Comparison of ENCODE assay signal across 9 cellular contexts in genomic region chr5:146426853-146427618, GRCh38. TPM values are rescaled to one million over a fixed set of nuclear protein-coding genes. Genes with fewer than 3 reads are reported as not detected.
DNase-seq lines count a peak whose midpoint lies in the region; ATAC-seq and TF ChIP-seq lines count a peak whose summit lies in the region.
"Had no signal": no experiment of that assay in that cellular context is flagged by ENCODE, and none has a peak within 500 bp of the region (broad histone marks: within the 10 kb centered on the region; RNA-seq: fewer than 3 reads in every experiment).

No MANE protein-coding gene starts in this region.

- H3K27ac Mint-ChIP-seq in neural progenitor cell = no peak overlapping the region

- peaks cover 17% of the 10 kb centered on the region for H3K27me3 Mint-ChIP-seq in neural progenitor cell (ENCODE audit: insufficient read depth, low read depth)

- H3K27me3 ChIP-seq in fibroblast of lung (ENCODE audit: control insufficient read depth, insufficient read depth, low read length) = peaks cover 3% of the 10 kb centered on the region
- peaks cover 7% of the 10 kb centered on the region for H3K27me3 ChIP-seq in neural progenitor cell

- H3K36me3 Mint-ChIP-seq in neural progenitor cell = no peaks in the 10 kb centered on the region

- ATAC-seq in GM19452 (IDR thresholded peaks at IDR 0.05; ENCODE audit: unreplicated experiment) = peak; percentile 59
- no peak for ATAC-seq in HG02763 (IDR thresholded peaks at IDR 0.05; ENCODE audit: unreplicated experiment)

- H3K4me3 Mint-ChIP-seq in neural progenitor cell = no peak overlapping the region

- H3K4me1 ChIP-seq in fibroblast of lung (ENCODE audit: control insufficient read depth, extremely low read depth, insufficient read depth, low read length) = no peaks in the 10 kb centered on the region
- H3K4me1 ChIP-seq in neural progenitor cell = no peaks in the 10 kb centered on the region

- H4K20me1 ChIP-seq in fibroblast of lung (ENCODE audit: control insufficient read depth, extremely low read depth, insufficient read depth, low read length) (no peaks in the 10 kb centered on the region), neural progenitor cell (ENCODE audit: low read depth) (no peaks in the 10 kb centered on the region)

- H3K27ac ChIP-seq in fibroblast of lung (ENCODE audit: insufficient read depth, low read length) = no peak overlapping the region
- H3K27ac ChIP-seq in neural progenitor cell = no peak overlapping the region
- H3K27ac ChIP-seq: skin epidermis had no signal

- no peaks in the 10 kb centered on the region for H3K9me3 Mint-ChIP-seq in neural progenitor cell

- H2AFZ ChIP-seq in fibroblast of lung (ENCODE audit: low read length) (no peak overlapping the region), neural progenitor cell (replicated peaks) (peak overlapping the region; percentile 85)

- H3F3A ChIP-seq in neural progenitor cell (ENCODE audit: low read depth) = no peaks in the 10 kb centered on the region

- H3K4me3 ChIP-seq in fibroblast of lung (replicated peaks in 1 of 4; ENCODE audit: control extremely low read depth in 1 of 4, insufficient read depth in 1 of 4, low read depth in 3 of 4, low read length in 4 of 4) = no peak overlapping the region
- no peak overlapping the region for H3K4me3 ChIP-seq in neural progenitor cell
- H3K4me3 ChIP-seq: skin epidermis had no signal

- no peak overlapping the region for H3K9ac ChIP-seq in fibroblast of lung (ENCODE audit: insufficient read depth, low read length)
- H3K9ac ChIP-seq in neural progenitor cell = no peak overlapping the region

- peak; percentile 68 for DNase-seq in DMS114 treated with DMSO at 0.1 percent for 48 hours (lab: John Stamatoyannopoulos, UW; ENCODE audit: unreplicated experiment)
- DNase-seq in SK-N-DZ (ENCODE audit: low spot score) = peak; percentile 46
- DNase-seq in fibroblast of lung (ENCODE audit: low read depth in 2 of 2) = peak; percentile 34 to 61
- DNase-seq in neural progenitor cell (ENCODE audit: low spot score) = peak; percentile 64
- DNase-seq in stimulated activated CD4-positive, alpha-beta T cell treated with anti-CD3 and anti-CD28 coated beads, Interleukin-15, amount 100 ng/mL, for 24 hours = no peak

- no peak overlapping the region for H3K4me2 ChIP-seq in fibroblast of lung (ENCODE audit: extremely low read depth, insufficient read depth, low read length)
- H3K4me2 ChIP-seq in neural progenitor cell = no peak overlapping the region

- H3K36me3 ChIP-seq in fibroblast of lung (ENCODE audit: control insufficient read depth, insufficient read depth, low read length) (no peaks in the 10 kb centered on the region), neural progenitor cell (no peaks in the 10 kb centered on the region)

- H3K4me1 Mint-ChIP-seq in neural progenitor cell = no peaks in the 10 kb centered on the region

- H3K9me3 ChIP-seq in fibroblast of lung (ENCODE audit: control insufficient read depth, insufficient read depth, low read depth, low read length) = no peaks in the 10 kb centered on the region
- H3K9me3 ChIP-seq in neural progenitor cell (ENCODE audit: low read depth) = no peaks in the 10 kb centered on the region

- no peaks in the 10 kb centered on the region for H3K79me2 ChIP-seq in fibroblast of lung (ENCODE audit: control insufficient read depth, insufficient read depth, low read length)
- no peaks in the 10 kb centered on the region for H3K79me2 ChIP-seq in neural progenitor cell (ENCODE audit: low read depth)

- TF ChIP-seq CTCF in LNCAP (IDR thresholded peaks at IDR 0.05) (peak; percentile 71), fibroblast of lung (conservative IDR thresholded peaks at IDR 0.05 in 1 of 2, IDR thresholded peaks at IDR 0.05 in 1 of 2; ENCODE audit: low read depth in 1 of 2, low read length in 2 of 2) (peak; percentile 54 to 62), neural progenitor cell (IDR thresholded peaks at IDR 0.05) (peak; percentile 77)

RNA-seq across cellular contexts. Expression of gene TCERG1, which starts 20.1 kb away (rescaled TPM):
- 108 and 110 TPM in 2 replicates for polyA plus RNA-seq in SK-N-DZ (2014; cell fraction: cytosol; rRNA removed)
- polyA plus RNA-seq in SK-N-DZ (2014; cell fraction: nucleus; rRNA removed) = 354 and 501 TPM in 2 replicates
- 21.3 and 27.2 TPM in 2 replicates for total RNA-seq in fibroblast of lung
- polyA plus RNA-seq in fibroblast of lung = 32.3 and 47.7 TPM in 2 replicates
- 25.1 and 30.4 TPM in 2 replicates for polyA plus RNA-seq in fibroblast of lung (2012)
- 39.2 and 62.6 TPM in 2 replicates for polyA minus RNA-seq in fibroblast of lung (ENCODE audit: low replicate concordance)
- total RNA-seq in neural progenitor cell (ENCODE audit: low replicate concordance) = 168 and 227 TPM in 2 replicates
